ENCODE assay signal across 16 cellular contexts in the genomic region with DNA sequence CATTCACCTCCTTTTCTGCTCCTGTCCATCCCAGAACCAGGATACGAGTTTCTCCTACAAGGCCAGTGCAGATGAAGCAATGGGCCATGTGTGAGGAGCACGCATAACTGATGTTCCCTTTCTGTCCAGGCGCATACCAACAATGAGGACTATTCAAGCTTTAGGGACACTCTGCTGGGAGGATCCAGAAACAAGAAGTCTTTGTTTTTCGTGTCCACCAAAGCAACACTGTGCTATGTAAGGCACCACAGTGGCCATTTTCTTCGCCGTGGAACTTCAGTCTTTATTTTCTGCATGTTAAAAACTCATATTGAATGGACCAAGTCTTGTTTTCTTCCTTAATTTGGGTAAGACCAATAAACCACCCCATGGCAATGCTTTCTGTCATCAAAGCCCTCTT.
DNase-seq lines count a peak whose midpoint lies in the region; ATAC-seq and TF ChIP-seq lines count a peak whose summit lies in the region.
"Had no signal": no experiment of that assay in that cellular context is flagged by ENCODE, and none has a peak within 500 bp of the region (broad histone marks: within the 10 kb centered on the region; RNA-seq: fewer than 3 reads in every experiment).

No MANE protein-coding gene starts in this region.

- H3K36me3 ChIP-seq in esophagus muscularis mucosa (no peaks in the 10 kb centered on the region), upper lobe of left lung (no peaks in the 10 kb centered on the region)

- peak; percentile 46 to 53 for DNase-seq in NCI-H526 (lab: John Stamatoyannopoulos, UW)
- DNase-seq in esophagus muscularis mucosa (ENCODE audit: extremely low spot score): no peak
- DNase-seq in medulla oblongata (ENCODE audit: extremely low spot score): peak; percentile 97
- peak; percentile 97 for DNase-seq in superior temporal gyrus (ENCODE audit: extremely low spot score)
- no peak for DNase-seq in upper lobe of left lung
- DNase-seq in activated naive CD8-positive, alpha-beta T cell treated with anti-CD3 and anti-CD28 coated beads, Interleukin-2, amount 50 U/mL, for 24 hours: no peak
- no peak for DNase-seq in SW480 (ENCODE audit: low spot score)
- DNase-seq: activated CD4-positive, alpha-beta T cell treated with anti-CD3 and anti-CD28 coated beads, Interleukin-2, amount 50 U/mL, for 48 hours; cerebellar nuclear complex; glutamatergic neuron; NCI-H1694; NCI-H446; SK-N-SH; stimulated activated CD4-positive, alpha-beta T cell treated with anti-CD3 and anti-CD28 coated beads, Interleukin-15, amount 100 ng/mL, for 24 hours had no signal

- ATAC-seq in upper lobe of left lung (ENCODE audit: low FRiP score in 2 of 2) (no peak), HG03432 (IDR thresholded peaks at IDR 0.05; ENCODE audit: unreplicated experiment) (no peak)
- ATAC-seq in activated naive CD8-positive, alpha-beta T cell treated with anti-CD3 and anti-CD28 coated beads, Interleukin-2, amount 50 U/mL, for 24 hours: no peak

- TF ChIP-seq EP300 in esophagus muscularis mucosa (IDR thresholded peaks at IDR 0.05): no peak
- TF ChIP-seq EP300 in upper lobe of left lung (IDR thresholded peaks at IDR 0.05): no peak

- 88% methylated on average over 5 of the region's 6 CpGs for WGBS in esophagus muscularis mucosa
- 89% methylated on average over 6 of the region's 6 CpGs for WGBS in upper lobe of left lung, 2 donors

- intact Hi-C loops in esophagus muscularis mucosa (cut with DNase I): loop anchor here (10.0 kb wide), 1 partner anchor 66 kb away; no protein-coding TSS in a partner anchor

- H3K27ac Mint-ChIP-seq in activated naive CD8-positive, alpha-beta T cell treated with anti-CD3 and anti-CD28 coated beads, Interleukin-2, amount 50 U/mL, for 24 hours: no peak overlapping the region
- H3K27ac Mint-ChIP-seq: stimulated activated naive CD8-positive, alpha-beta T cell treated with anti-CD3 and anti-CD28 coated beads, Interleukin-15, Interleukin-2, amounts not matched to agents 100 ng/mL and 50 ng/mL, for 24 hours had no signal

- H3K4me1 ChIP-seq in esophagus muscularis mucosa (peaks cover 0 to 49% (median 37%) of the 10 kb centered on the region in 4 donors), upper lobe of left lung (peaks cover 0 to 10% (median 8%) of the 10 kb centered on the region in 4 donors)

- TF ChIP-seq POLR2A in esophagus muscularis mucosa (IDR thresholded peaks at IDR 0.05; ENCODE audit: low read depth) (no peak), upper lobe of left lung (IDR thresholded peaks at IDR 0.05) (no peak)

- no peaks in the 10 kb centered on the region for H3K9me3 Mint-ChIP-seq in activated naive CD8-positive, alpha-beta T cell treated with anti-CD3 and anti-CD28 coated beads, Interleukin-2, amount 50 U/mL, for 24 hours
- H3K9me3 Mint-ChIP-seq: stimulated activated naive CD8-positive, alpha-beta T cell treated with anti-CD3 and anti-CD28 coated beads, Interleukin-15, Interleukin-2, amounts not matched to agents 100 ng/mL and 50 ng/mL, for 24 hours had no signal

- H3K4me1 Mint-ChIP-seq in activated naive CD8-positive, alpha-beta T cell treated with anti-CD3 and anti-CD28 coated beads, Interleukin-2, amount 50 U/mL, for 24 hours: peaks cover 39% of the 10 kb centered on the region

- H3K4me3 Mint-ChIP-seq in activated naive CD8-positive, alpha-beta T cell treated with anti-CD3 and anti-CD28 coated beads, Interleukin-2, amount 50 U/mL, for 24 hours: no peak overlapping the region
- H3K4me3 Mint-ChIP-seq: stimulated activated naive CD8-positive, alpha-beta T cell treated with anti-CD3 and anti-CD28 coated beads, Interleukin-15, Interleukin-2, amounts not matched to agents 100 ng/mL and 50 ng/mL, for 24 hours had no signal

- H3K27ac ChIP-seq in esophagus muscularis mucosa (replicated peaks in 1 of 4) (peak overlapping the region in 3 of 4 donors; percentile 4 to 41 (median 23)), upper lobe of left lung (no peak overlapping the region)

- H3K27me3 ChIP-seq in esophagus muscularis mucosa: no peaks in the 10 kb centered on the region
- H3K27me3 ChIP-seq in upper lobe of left lung: no peaks in the 10 kb centered on the region

- H3K27me3 Mint-ChIP-seq in activated naive CD8-positive, alpha-beta T cell treated with anti-CD3 and anti-CD28 coated beads, Interleukin-2, amount 50 U/mL, for 24 hours: no peaks in the 10 kb centered on the region
- H3K27me3 Mint-ChIP-seq: stimulated activated naive CD8-positive, alpha-beta T cell treated with anti-CD3 and anti-CD28 coated beads, Interleukin-15, Interleukin-2, amounts not matched to agents 100 ng/mL and 50 ng/mL, for 24 hours had no signal

- H3K4me3 ChIP-seq in esophagus muscularis mucosa (no peak overlapping the region), upper lobe of left lung (no peak overlapping the region)

- no peaks in the 10 kb centered on the region for H3K36me3 Mint-ChIP-seq in activated naive CD8-positive, alpha-beta T cell treated with anti-CD3 and anti-CD28 coated beads, Interleukin-2, amount 50 U/mL, for 24 hours (ENCODE audit: low read depth)

- no peaks in the 10 kb centered on the region for H3K9me3 ChIP-seq in esophagus muscularis mucosa
- H3K9me3 ChIP-seq in upper lobe of left lung: no peaks in the 10 kb centered on the region
- H3K9me3 ChIP-seq: SK-N-SH had no signal

- TF ChIP-seq CTCF in esophagus muscularis mucosa (IDR thresholded peaks at IDR 0.05) (no peak), upper lobe of left lung (IDR thresholded peaks at IDR 0.05) (no peak)

Comparison
In these comparisons a context has a peak if more than half of its experiments do, and no peak if none do; other contexts are left out.
1. DNase-seq: peak in NCI-H526 (2 of 2), medulla oblongata (single experiment) and superior temporal gyrus (single experiment); none in esophagus muscularis mucosa (single experiment), upper lobe of left lung (0 of 2), activated naive CD8-positive, alpha-beta T cell treated with anti-CD3 and anti-CD28 coated beads, Interleukin-2, amount 50 U/mL, for 24 hours (single experiment) and SW480 (single experiment).
2. H3K27ac ChIP-seq: peak in esophagus muscularis mucosa (3 of 4); none in upper lobe of left lung (0 of 4).